ENCODE assay signal across 8 cellular contexts in genomic region chr3:100044369-100044768, GRCh38.
DNase-seq lines count a peak whose midpoint lies in the region; ATAC-seq, FAIRE-seq and TF ChIP-seq lines count a peak whose summit lies in the region.

No MANE protein-coding gene starts in this region.

- TF ChIP-seq EP300 in stomach (IDR thresholded peaks at IDR 0.05): no peak

- H3K4me1 ChIP-seq in stomach: peaks cover 44 to 79% (median 60%) of the 10 kb centered on the region in 4 donors
- H3K4me1 ChIP-seq in CD4-positive, alpha-beta memory T cell (ENCODE audit: insufficient read depth, low read length): no peaks in the 10 kb centered on the region

- H3K4me1 Mint-ChIP-seq in CD4-positive, alpha-beta memory T cell: peaks cover 0 to 6% (median under 1%) of the 10 kb centered on the region in 4 donors
- peaks cover 10% of the 10 kb centered on the region for H3K4me1 Mint-ChIP-seq in activated CD4-positive, alpha-beta T cell treated with anti-CD3 and anti-CD28 coated beads for 36 hours

- no peaks in the 10 kb centered on the region for H3K9me3 ChIP-seq in stomach
- H3K9me3 ChIP-seq in CD4-positive, alpha-beta memory T cell (ENCODE audit: control insufficient read depth in 1 of 2, low read length in 2 of 2): no peaks in the 10 kb centered on the region

- no peak overlapping the region for H3K4me3 ChIP-seq in stomach
- no peak overlapping the region for H3K4me3 ChIP-seq in CD4-positive, alpha-beta memory T cell (ENCODE audit: low read length in 2 of 2)

- H3K9me3 Mint-ChIP-seq in CD4-positive, alpha-beta memory T cell: no peaks in the 10 kb centered on the region
- H3K9me3 Mint-ChIP-seq in activated CD4-positive, alpha-beta T cell treated with anti-CD3 and anti-CD28 coated beads for 36 hours (ENCODE audit: low read depth): no peaks in the 10 kb centered on the region

- peak overlapping the region in 4 of 5 donors; percentile 25 to 84 (median 63) for H3K27ac ChIP-seq in stomach
- no peak overlapping the region for H3K27ac ChIP-seq in CD4-positive, alpha-beta memory T cell (ENCODE audit: low read depth, low read length)

- ATAC-seq in HG03045 (IDR thresholded peaks at IDR 0.05; ENCODE audit: unreplicated experiment): peak; percentile 77
- no peak for ATAC-seq in activated CD4-positive, alpha-beta T cell treated with anti-CD3 and anti-CD28 coated beads for 36 hours

- no peak overlapping the region for H3K27ac Mint-ChIP-seq in CD4-positive, alpha-beta memory T cell
- no peak overlapping the region for H3K27ac Mint-ChIP-seq in activated CD4-positive, alpha-beta T cell treated with anti-CD3 and anti-CD28 coated beads for 36 hours

- H3K36me3 ChIP-seq in stomach: no peaks in the 10 kb centered on the region
- H3K36me3 ChIP-seq in CD4-positive, alpha-beta memory T cell (ENCODE audit: insufficient read depth, low read length): no peaks in the 10 kb centered on the region

- POLR2A ChIA-PET in CD4-positive, alpha-beta memory T cell (lab: Charles Lee; ENCODE audit: partially characterized antibody): no interaction called here
- POLR2A ChIA-PET in activated CD4-positive, alpha-beta T cell treated with anti-CD3 and anti-CD28 coated beads for 36 hours (lab: Charles Lee): interaction anchor here (0.6 kb wide), 1 partner anchor 592 kb away, joined by 5 read pairs; no protein-coding TSS in a partner anchor

- no peaks in the 10 kb centered on the region for H3K27me3 ChIP-seq in stomach
- H3K27me3 ChIP-seq in CD4-positive, alpha-beta memory T cell (ENCODE audit: insufficient read depth, low read length): no peaks in the 10 kb centered on the region

- FAIRE-seq in GM19239 (lab: Jason Lieb, UNC): peak; percentile 99

- DNase-seq in GM19239 (ENCODE audit: insufficient read length, low spot score) (peak; percentile 39), SKM-1 (lab: John Stamatoyannopoulos, UW; ENCODE audit: unreplicated experiment) (peak; percentile 95), stomach (no peak), posterior cingulate gyrus (no peak)
- no peak for DNase-seq in CD4-positive, alpha-beta memory T cell
- DNase-seq in effector CD8-positive, alpha-beta T cell (lab: John Stamatoyannopoulos, UW): no peak
- DNase-seq in activated CD4-positive, alpha-beta T cell treated with anti-CD3 and anti-CD28 coated beads for 36 hours: no peak

- no peak for TF ChIP-seq CTCF in stomach (IDR thresholded peaks at IDR 0.05)

- no peak for TF ChIP-seq POLR2A in stomach (IDR thresholded peaks at IDR 0.05)

- CTCF ChIA-PET in CD4-positive, alpha-beta memory T cell (lab: Charles Lee; ENCODE audit: partially characterized antibody): interaction anchor here (2.0 kb wide), 1 partner anchor 15 kb away, joined by 4 read pairs; no protein-coding TSS in a partner anchor
- CTCF ChIA-PET in activated CD4-positive, alpha-beta T cell treated with anti-CD3 and anti-CD28 coated beads for 36 hours (lab: Charles Lee): interaction anchor here (1.9 kb wide), 1 partner anchor 13 kb away, joined by 6 read pairs; no protein-coding TSS in a partner anchor

- no peaks in the 10 kb centered on the region for H3K27me3 Mint-ChIP-seq in CD4-positive, alpha-beta memory T cell
- H3K27me3 Mint-ChIP-seq in activated CD4-positive, alpha-beta T cell treated with anti-CD3 and anti-CD28 coated beads for 36 hours: no peaks in the 10 kb centered on the region

- H3K4me3 Mint-ChIP-seq in CD4-positive, alpha-beta memory T cell: no peak overlapping the region
- no peak overlapping the region for H3K4me3 Mint-ChIP-seq in activated CD4-positive, alpha-beta T cell treated with anti-CD3 and anti-CD28 coated beads for 36 hours

- H3K36me3 Mint-ChIP-seq in CD4-positive, alpha-beta memory T cell: no peaks in the 10 kb centered on the region
- H3K36me3 Mint-ChIP-seq in activated CD4-positive, alpha-beta T cell treated with anti-CD3 and anti-CD28 coated beads for 36 hours (ENCODE audit: low read depth): peaks cover 1% of the 10 kb centered on the region

- intact Hi-C loops in stomach (cut with DNase I; ENCODE audit: low total_unique reads): no loop called here
- intact Hi-C loops in posterior cingulate gyrus (cut with DNase I): no loop called here
- intact Hi-C loops in CD4-positive, alpha-beta memory T cell (cut with micrococcal nuclease): no loop called here
- intact Hi-C loops in activated CD4-positive, alpha-beta T cell treated with anti-CD3 and anti-CD28 coated beads for 36 hours (cut with DNase I, micrococcal nuclease): no loop called here

Comparison
In these comparisons a context has a peak if more than half of its experiments do, and no peak if none do; other contexts are left out.
1. DNase-seq: peak in GM19239 (single experiment) and SKM-1 (single experiment); none in stomach (single experiment), posterior cingulate gyrus (0 of 10), CD4-positive, alpha-beta memory T cell (0 of 5), effector CD8-positive, alpha-beta T cell (single experiment) and activated CD4-positive, alpha-beta T cell treated with anti-CD3 and anti-CD28 coated beads for 36 hours (single experiment).